In the genomic region with DNA sequence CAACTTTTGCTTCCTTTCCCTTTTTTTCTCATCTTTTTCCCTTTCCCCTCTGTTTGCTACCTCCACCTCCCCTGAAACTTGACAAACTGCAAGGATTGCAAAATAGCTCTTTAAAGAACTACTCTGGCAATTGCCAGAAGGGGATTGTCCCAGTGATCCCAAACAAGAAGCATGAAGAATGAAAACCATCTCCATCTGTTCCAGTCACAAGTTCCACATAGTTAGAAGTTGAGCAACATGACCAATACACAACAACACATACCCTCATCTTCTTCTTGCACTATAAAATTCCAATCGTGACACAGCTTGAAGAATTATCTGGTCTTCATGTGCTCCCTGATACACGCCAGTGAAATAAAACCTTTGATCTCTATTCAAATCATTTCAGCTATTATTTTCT, we compare ENCODE assay signal across 19 cellular contexts.
"Had no signal": no experiment of that assay in that cellular context is flagged by ENCODE, and none has a peak within 500 bp of the region (broad histone marks: within the 10 kb centered on the region; RNA-seq: fewer than 3 reads in every experiment).

No MANE protein-coding gene starts in this region.

- H3K4me1 ChIP-seq: body of pancreas, esophagus muscularis mucosa, left lung, right atrium auricular region, upper lobe of left lung had no signal

- H3K36me3 Mint-ChIP-seq: naive thymus-derived CD8-positive, alpha-beta T cell had no signal

- H3K27ac Mint-ChIP-seq: activated CD4-positive, alpha-beta memory T cell treated with anti-CD3 and anti-CD28 coated beads, Interleukin-2, amount 10 ng/mL, durations not matched to agents 7 days and 5 days; activated CD4-positive, alpha-beta T cell treated with anti-CD3 and anti-CD28 coated beads for 36 hours; activated naive CD4-positive, alpha-beta T cell treated with anti-CD3 and anti-CD28 coated beads, Interleukin-2, amount 50 U/mL, for 24 hours; naive thymus-derived CD8-positive, alpha-beta T cell; stimulated activated naive CD8-positive, alpha-beta T cell treated with anti-CD3 and anti-CD28 coated beads, Interleukin-15, Interleukin-2, amounts not matched to agents 100 ng/mL and 50 ng/mL, for 24 hours; T-helper 17 cell had no signal

- H3K27ac ChIP-seq: body of pancreas, esophagus muscularis mucosa, left lung, neutrophil, right atrium auricular region, suprapubic skin, upper lobe of left lung, WERI-Rb-1 had no signal

- ATAC-seq: activated CD4-positive, alpha-beta T cell treated with anti-CD3 and anti-CD28 coated beads for 36 hours; activated T-cell treated with anti-CD3 and anti-CD28 coated beads, Interleukin-2, amount 50 U/mL, for 4 hours; body of pancreas; left lung; naive thymus-derived CD8-positive, alpha-beta T cell; T-helper 17 cell had no signal

- H3K4me3 Mint-ChIP-seq: activated CD4-positive, alpha-beta memory T cell treated with anti-CD3 and anti-CD28 coated beads, Interleukin-2, amount 10 ng/mL, durations not matched to agents 7 days and 5 days; activated CD4-positive, alpha-beta T cell treated with anti-CD3 and anti-CD28 coated beads for 36 hours; activated naive CD4-positive, alpha-beta T cell treated with anti-CD3 and anti-CD28 coated beads, Interleukin-2, amount 50 U/mL, for 24 hours; activated T-cell treated with anti-CD3 and anti-CD28 coated beads, Interleukin-2, amount 50 U/mL, for 4 hours; naive thymus-derived CD8-positive, alpha-beta T cell; stimulated activated naive CD8-positive, alpha-beta T cell treated with anti-CD3 and anti-CD28 coated beads, Interleukin-15, Interleukin-2, amounts not matched to agents 100 ng/mL and 50 ng/mL, for 24 hours; T-helper 17 cell had no signal

- H3K9me3 Mint-ChIP-seq: activated CD4-positive, alpha-beta memory T cell treated with anti-CD3 and anti-CD28 coated beads, Interleukin-2, amount 10 ng/mL, durations not matched to agents 7 days and 5 days; activated naive CD4-positive, alpha-beta T cell treated with anti-CD3 and anti-CD28 coated beads, Interleukin-2, amount 50 U/mL, for 24 hours; activated T-cell treated with anti-CD3 and anti-CD28 coated beads, Interleukin-2, amount 50 U/mL, for 4 hours; naive thymus-derived CD8-positive, alpha-beta T cell; stimulated activated naive CD8-positive, alpha-beta T cell treated with anti-CD3 and anti-CD28 coated beads, Interleukin-15, Interleukin-2, amounts not matched to agents 100 ng/mL and 50 ng/mL, for 24 hours had no signal

- H3K4me1 Mint-ChIP-seq: activated CD4-positive, alpha-beta memory T cell treated with anti-CD3 and anti-CD28 coated beads, Interleukin-2, amount 10 ng/mL, durations not matched to agents 7 days and 5 days; T-helper 17 cell had no signal

- DNase-seq: activated CD4-positive, alpha-beta memory T cell treated with anti-CD3 and anti-CD28 coated beads, Interleukin-2, amount 10 ng/mL, durations not matched to agents 7 days and 5 days; activated CD4-positive, alpha-beta T cell treated with anti-CD3 and anti-CD28 coated beads for 36 hours; activated effector memory CD4-positive, alpha-beta T cell treated with Interleukin-2 at 50 U/mL for 16 hours; activated T-cell treated with anti-CD3 and anti-CD28 coated beads, Interleukin-2, amount 50 U/mL, for 4 hours; amniotic stem cell; body of pancreas; caudate nucleus; left lung; mammary epithelial cell; naive thymus-derived CD8-positive, alpha-beta T cell; T-helper 17 cell; upper lobe of left lung; WERI-Rb-1 had no signal

- H3K27me3 Mint-ChIP-seq: activated naive CD4-positive, alpha-beta T cell treated with anti-CD3 and anti-CD28 coated beads, Interleukin-2, amount 50 U/mL, for 24 hours; stimulated activated naive CD8-positive, alpha-beta T cell treated with anti-CD3 and anti-CD28 coated beads, Interleukin-15, Interleukin-2, amounts not matched to agents 100 ng/mL and 50 ng/mL, for 24 hours had no signal

- H3K4me3 ChIP-seq: body of pancreas, esophagus muscularis mucosa, left lung, right atrium auricular region, suprapubic skin, upper lobe of left lung had no signal

- H3K27me3 ChIP-seq: body of pancreas, esophagus muscularis mucosa, left lung, neutrophil, right atrium auricular region, suprapubic skin, upper lobe of left lung had no signal

- H3K9me3 ChIP-seq: body of pancreas, esophagus muscularis mucosa, left lung, neutrophil, right atrium auricular region, suprapubic skin, upper lobe of left lung had no signal
